Comparison of ENCODE assay signal across 18 cellular contexts in the genomic region with DNA sequence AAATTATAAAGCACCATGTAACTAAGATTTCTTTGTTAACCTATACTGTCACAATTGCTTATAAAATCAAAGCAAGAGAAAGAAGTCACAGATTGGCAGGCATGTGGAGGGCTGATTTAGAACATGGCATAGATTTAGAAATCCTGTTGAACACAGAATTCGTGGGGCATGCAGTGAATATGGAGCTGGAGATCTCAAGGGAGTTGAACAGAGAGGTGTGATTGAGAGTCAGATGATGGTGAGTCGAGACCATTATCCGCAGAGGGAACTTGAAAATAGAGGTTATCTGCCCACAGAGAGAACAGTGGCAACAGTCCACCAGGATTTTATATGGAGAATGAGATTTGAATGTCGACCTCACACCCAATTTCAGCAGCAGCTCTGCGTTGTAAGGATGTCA. TPM values are rescaled to one million over a fixed set of nuclear protein-coding genes. Genes with fewer than 3 reads are reported as not detected.
A peak's percentile ranks its signal among the peaks of the same experiment; 100 is the strongest.
DNase-seq lines count a peak whose midpoint lies in the region; ATAC-seq, FAIRE-seq and TF ChIP-seq lines count a peak whose summit lies in the region.
"Had no signal": no experiment of that assay in that cellular context is flagged by ENCODE, and none has a peak within 500 bp of the region (broad histone marks: within the 10 kb centered on the region; RNA-seq: fewer than 3 reads in every experiment).

No MANE protein-coding gene starts in this region.

- no peak for TF ChIP-seq CTCF in HEK293 (tag by site-specific recombination; IDR thresholded peaks at IDR 0.05)
- TF ChIP-seq CTCF in WTC11 (IDR thresholded peaks at IDR 0.05), result no peak
- TF ChIP-seq CTCF in WERI-Rb-1 (IDR thresholded peaks at IDR 0.05; ENCODE audit: low read depth, low read length), result no peak

- TF ChIP-seq POLR2A in H54 (IDR thresholded peaks at IDR 0.05; ENCODE audit: low read depth, low read length), result no peak

- H3K9me3 ChIP-seq in HEK293 (ENCODE audit: control insufficient read depth, insufficient read depth, low read depth, low read length) (no peaks in the 10 kb centered on the region), muscle layer of colon (ENCODE audit: low read length) (no peaks in the 10 kb centered on the region), stomach smooth muscle (ENCODE audit: control insufficient read depth in 2 of 2, low read length in 2 of 2) (no peaks in the 10 kb centered on the region), WERI-Rb-1 (ENCODE audit: severe bottlenecking) (no peaks in the 10 kb centered on the region)
- H3K9me3 ChIP-seq: SJSA1 had no signal

- peak overlapping the region; percentile 18 for H3K27ac Mint-ChIP-seq in WTC11

- CTCF ChIA-PET in HEK293 (lab: Yijun Ruan, JAX) (no interaction called here), WTC11 (lab: Charles Lee) (no interaction called here)

- POLR2A ChIA-PET in HEK293 (lab: Yijun Ruan, JAX), result no interaction called here
- POLR2A ChIA-PET in WTC11 (lab: Charles Lee), result no interaction called here

- peaks cover 3% of the 10 kb centered on the region; the same call in 1 of the 2 replicates for H3K36me3 Mint-ChIP-seq in WTC11

- no peaks in the 10 kb centered on the region for H3K9me3 Mint-ChIP-seq in WTC11

- no peaks in the 10 kb centered on the region for H3K27me3 Mint-ChIP-seq in WTC11 (ENCODE audit: low read depth)

- peaks cover 98% of the 10 kb centered on the region for H3K4me1 Mint-ChIP-seq in WTC11

- H3K4me3 Mint-ChIP-seq in WTC11, result no peak overlapping the region

- H3K4me3 ChIP-seq in HEK293 (ENCODE audit: low read depth, low read length) (no peak overlapping the region), muscle layer of colon (ENCODE audit: low read depth in 1 of 2, low read length in 2 of 2) (no peak overlapping the region), stomach smooth muscle (ENCODE audit: low read length in 2 of 2) (no peak overlapping the region), WERI-Rb-1 (ENCODE audit: low read depth, low read length) (no peak overlapping the region)
- H3K4me3 ChIP-seq: GM12878, K562, SJSA1 had no signal

- H3K4me1 ChIP-seq in HEK293 (ENCODE audit: control insufficient read depth, insufficient read depth, low read length) (peaks cover 23% of the 10 kb centered on the region), muscle layer of colon (ENCODE audit: insufficient read depth, low read length) (peaks cover 84% of the 10 kb centered on the region), stomach smooth muscle (ENCODE audit: control insufficient read depth, insufficient read depth, low read length) (peaks cover 61% of the 10 kb centered on the region)

- FAIRE-seq in H54 (lab: Jason Lieb, UNC), result no peak
- FAIRE-seq: GM12878, GM19239, HTR-8/SVneo, K562 had no signal

- DNase-seq in WTC11 (ENCODE audit: low spot score) (no peak), H54 (ENCODE audit: insufficient read length, low spot score) (no peak), dermis blood vessel endothelial cell (no peak), WERI-Rb-1 (no peak)
- DNase-seq: AML-193, NCI-H1048, NCI-H524 treated with DMSO at 0.1 percent for 48 hours, RPMI8226 had no signal

- H3K27ac ChIP-seq in HEK293 (ENCODE audit: extremely low read depth, low read depth, low read length) (no peak overlapping the region), muscle layer of colon (ENCODE audit: low read depth, low read length) (peak overlapping the region; percentile 60), stomach smooth muscle (ENCODE audit: low read length) (peak overlapping the region; percentile 86), WERI-Rb-1 (no peak overlapping the region)
- H3K27ac ChIP-seq: SJSA1 had no signal

- H3K27me3 ChIP-seq in muscle layer of colon (ENCODE audit: control insufficient read depth in 1 of 2, insufficient read depth in 2 of 2, low read length in 2 of 2), result no peaks in the 10 kb centered on the region
- H3K27me3 ChIP-seq in stomach smooth muscle (ENCODE audit: control insufficient read depth in 1 of 2, insufficient read depth in 2 of 2, low read length in 2 of 2), result no peaks in the 10 kb centered on the region
- H3K27me3 ChIP-seq in WERI-Rb-1 (ENCODE audit: insufficient read depth, low read depth, severe bottlenecking), result no peaks in the 10 kb centered on the region
- H3K27me3 ChIP-seq: SJSA1 had no signal

- ATAC-seq in WTC11, result no peak
- no peak for ATAC-seq in GM18858 (IDR thresholded peaks at IDR 0.05; ENCODE audit: unreplicated experiment)
- ATAC-seq: GM12878, K562 had no signal

- H3K36me3 ChIP-seq in HEK293 (ENCODE audit: control insufficient read depth in 2 of 2, insufficient read depth in 1 of 2, low read length in 2 of 2) (no peaks in the 10 kb centered on the region), muscle layer of colon (ENCODE audit: insufficient read depth, low read length) (no peaks in the 10 kb centered on the region), stomach smooth muscle (ENCODE audit: control insufficient read depth in 2 of 2, insufficient read depth in 2 of 2, low read length in 2 of 2) (peaks cover 3 to 5% of the 10 kb centered on the region in 2 donors), WERI-Rb-1 (no peaks in the 10 kb centered on the region)
- H3K36me3 ChIP-seq: SJSA1 had no signal

- H3K9ac ChIP-seq in muscle layer of colon (ENCODE audit: low read length), result no peak overlapping the region
- peak overlapping the region in 1 of 2 donors; percentile 16 for H3K9ac ChIP-seq in stomach smooth muscle (ENCODE audit: low read length in 2 of 2)

TF ChIP-seq in HEK293, 187 proteins besides CTCF, POLR2A, EP300 and RAD21:
- TF ChIP-seq ZNF600 (tag by site-specific recombination; IDR thresholded peaks at IDR 0.05) (no peak), ZBTB17 (tag by site-specific recombination; IDR thresholded peaks at IDR 0.05) (peak; percentile 58)

TF ChIP-seq in WTC11, 78 proteins besides CTCF, POLR2A, EP300 and RAD21 (continues in another document):
- no peak for TF ChIP-seq ZNF317 (CRISPR knock-in tag; IDR thresholded peaks at IDR 0.05; ENCODE audit: borderline replicate concordance, low read depth)
- no peak for TF ChIP-seq FOXJ3 (CRISPR knock-in tag; IDR thresholded peaks at IDR 0.05; ENCODE audit: borderline replicate concordance)
- TF ChIP-seq, protein P1, sequence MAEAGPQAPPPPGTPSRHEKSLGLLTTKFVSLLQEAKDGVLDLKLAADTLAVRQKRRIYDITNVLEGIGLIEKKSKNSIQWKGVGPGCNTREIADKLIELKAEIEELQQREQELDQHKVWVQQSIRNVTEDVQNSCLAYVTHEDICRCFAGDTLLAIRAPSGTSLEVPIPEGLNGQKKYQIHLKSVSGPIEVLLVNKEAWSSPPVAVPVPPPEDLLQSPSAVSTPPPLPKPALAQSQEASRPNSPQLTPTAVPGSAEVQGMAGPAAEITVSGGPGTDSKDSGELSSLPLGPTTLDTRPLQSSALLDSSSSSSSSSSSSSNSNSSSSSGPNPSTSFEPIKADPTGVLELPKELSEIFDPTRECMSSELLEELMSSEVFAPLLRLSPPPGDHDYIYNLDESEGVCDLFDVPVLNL (CRISPR knock-in tag; IDR thresholded peaks at IDR 0.05; ENCODE audit: borderline replicate concordance, low read depth), result no peak
- TF ChIP-seq ETV6 (CRISPR knock-in tag; IDR thresholded peaks at IDR 0.05), result no peak
- no peak for TF ChIP-seq RORB (CRISPR knock-in tag; IDR thresholded peaks at IDR 0.05)
- TF ChIP-seq, protein P2, sequence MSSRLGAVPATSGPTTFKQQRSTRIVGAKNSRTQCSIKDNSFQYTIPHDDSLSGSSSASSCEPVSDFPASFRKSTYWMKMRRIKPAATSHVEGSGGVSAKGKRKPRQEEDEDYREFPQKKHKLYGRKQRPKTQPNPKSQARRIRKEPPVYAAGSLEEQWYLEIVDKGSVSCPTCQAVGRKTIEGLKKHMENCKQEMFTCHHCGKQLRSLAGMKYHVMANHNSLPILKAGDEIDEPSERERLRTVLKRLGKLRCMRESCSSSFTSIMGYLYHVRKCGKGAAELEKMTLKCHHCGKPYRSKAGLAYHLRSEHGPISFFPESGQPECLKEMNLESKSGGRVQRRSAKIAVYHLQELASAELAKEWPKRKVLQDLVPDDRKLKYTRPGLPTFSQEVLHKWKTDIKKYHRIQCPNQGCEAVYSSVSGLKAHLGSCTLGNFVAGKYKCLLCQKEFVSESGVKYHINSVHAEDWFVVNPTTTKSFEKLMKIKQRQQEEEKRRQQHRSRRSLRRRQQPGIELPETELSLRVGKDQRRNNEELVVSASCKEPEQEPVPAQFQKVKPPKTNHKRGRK (CRISPR knock-in tag; IDR thresholded peaks at IDR 0.05; ENCODE audit: borderline replicate concordance), result no peak
- no peak for TF ChIP-seq ATF1 (CRISPR knock-in tag; IDR thresholded peaks at IDR 0.05)
- no peak for TF ChIP-seq ZNF138 (CRISPR knock-in tag; conservative IDR thresholded peaks at IDR 0.05)
- TF ChIP-seq ZNF121 (CRISPR knock-in tag; IDR thresholded peaks at IDR 0.05), result no peak
- TF ChIP-seq PRRX2 (CRISPR knock-in tag; IDR thresholded peaks at IDR 0.05), result no peak
- TF ChIP-seq, protein P3, sequence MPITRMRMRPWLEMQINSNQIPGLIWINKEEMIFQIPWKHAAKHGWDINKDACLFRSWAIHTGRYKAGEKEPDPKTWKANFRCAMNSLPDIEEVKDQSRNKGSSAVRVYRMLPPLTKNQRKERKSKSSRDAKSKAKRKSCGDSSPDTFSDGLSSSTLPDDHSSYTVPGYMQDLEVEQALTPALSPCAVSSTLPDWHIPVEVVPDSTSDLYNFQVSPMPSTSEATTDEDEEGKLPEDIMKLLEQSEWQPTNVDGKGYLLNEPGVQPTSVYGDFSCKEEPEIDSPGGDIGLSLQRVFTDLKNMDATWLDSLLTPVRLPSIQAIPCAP (CRISPR knock-in tag; IDR thresholded peaks at IDR 0.05), result no peak
- TF ChIP-seq, protein P4, sequence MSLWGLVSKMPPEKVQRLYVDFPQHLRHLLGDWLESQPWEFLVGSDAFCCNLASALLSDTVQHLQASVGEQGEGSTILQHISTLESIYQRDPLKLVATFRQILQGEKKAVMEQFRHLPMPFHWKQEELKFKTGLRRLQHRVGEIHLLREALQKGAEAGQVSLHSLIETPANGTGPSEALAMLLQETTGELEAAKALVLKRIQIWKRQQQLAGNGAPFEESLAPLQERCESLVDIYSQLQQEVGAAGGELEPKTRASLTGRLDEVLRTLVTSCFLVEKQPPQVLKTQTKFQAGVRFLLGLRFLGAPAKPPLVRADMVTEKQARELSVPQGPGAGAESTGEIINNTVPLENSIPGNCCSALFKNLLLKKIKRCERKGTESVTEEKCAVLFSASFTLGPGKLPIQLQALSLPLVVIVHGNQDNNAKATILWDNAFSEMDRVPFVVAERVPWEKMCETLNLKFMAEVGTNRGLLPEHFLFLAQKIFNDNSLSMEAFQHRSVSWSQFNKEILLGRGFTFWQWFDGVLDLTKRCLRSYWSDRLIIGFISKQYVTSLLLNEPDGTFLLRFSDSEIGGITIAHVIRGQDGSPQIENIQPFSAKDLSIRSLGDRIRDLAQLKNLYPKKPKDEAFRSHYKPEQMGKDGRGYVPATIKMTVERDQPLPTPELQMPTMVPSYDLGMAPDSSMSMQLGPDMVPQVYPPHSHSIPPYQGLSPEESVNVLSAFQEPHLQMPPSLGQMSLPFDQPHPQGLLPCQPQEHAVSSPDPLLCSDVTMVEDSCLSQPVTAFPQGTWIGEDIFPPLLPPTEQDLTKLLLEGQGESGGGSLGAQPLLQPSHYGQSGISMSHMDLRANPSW (CRISPR knock-in tag; conservative IDR thresholded peaks at IDR 0.05; ENCODE audit: low read depth), result no peak

RNA-seq across cellular contexts. Expression of a gene that starts 27.6 kb away (rescaled TPM):
- total RNA-seq in WTC11 (2021) (97.7 to 102 TPM (median 102 TPM) in 3 replicates), dermis blood vessel endothelial cell (8.9 and 12.4 TPM in 2 replicates)
- total RNA-seq: OCI-LY7 had no signal

Comparison
In these comparisons a context has a peak if more than half of its experiments do, and no peak if none do; other contexts are left out.
1. H3K27ac ChIP-seq: peak in muscle layer of colon (single experiment) and stomach smooth muscle (single experiment); none in HEK293 (single experiment) and WERI-Rb-1 (single experiment).